Comparison of ENCODE assay signal across 9 cellular contexts in the genomic region with DNA sequence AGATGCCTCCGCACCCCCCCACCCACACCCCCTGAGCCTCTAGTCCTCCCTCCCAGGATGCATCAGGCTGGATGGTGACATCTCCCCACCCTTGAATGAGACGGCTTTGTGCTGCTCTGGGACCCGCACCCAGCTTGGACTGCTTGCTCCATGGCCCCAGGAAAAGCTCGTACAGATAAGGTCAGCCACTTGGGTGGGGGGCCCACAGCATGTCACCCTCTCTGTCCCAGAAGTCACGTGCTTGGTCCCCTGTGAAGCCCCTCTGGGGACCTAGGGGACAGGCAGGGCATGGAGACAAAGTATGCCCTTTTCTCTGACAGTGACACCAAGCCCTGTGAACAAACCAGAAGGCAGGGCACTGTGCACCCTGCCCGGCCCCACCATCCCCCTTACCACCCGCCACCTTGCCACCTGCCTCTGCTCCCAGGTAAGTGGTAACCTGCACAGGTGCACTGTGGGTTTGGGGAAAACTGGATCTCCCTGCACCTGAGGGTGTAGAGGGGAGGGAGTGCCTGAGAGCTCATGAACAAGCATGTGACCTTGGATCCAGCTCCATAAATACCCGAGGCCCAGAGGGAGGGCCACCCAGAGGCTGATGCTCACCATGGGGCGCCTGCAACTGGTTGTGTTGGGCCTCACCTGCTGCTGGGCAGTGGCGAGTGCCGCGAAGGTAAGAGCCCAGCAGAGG. TPM values are rescaled to one million over a fixed set of nuclear protein-coding genes. Genes with fewer than 3 reads are reported as not detected.
A peak's percentile ranks its signal among the peaks of the same experiment; 100 is the strongest.
DNase-seq lines count a peak whose midpoint lies in the region; ATAC-seq, FAIRE-seq and TF ChIP-seq lines count a peak whose summit lies in the region.
"Not testable (repeated sequence)": the region's sequence is repeated elsewhere in the genome, so short reads cannot be mapped to it uniquely, and the experiment has no call there.
"Had no signal": no experiment of that assay in that cellular context is flagged by ENCODE, and none has a peak within 500 bp of the region (broad histone marks: within the 10 kb centered on the region; RNA-seq: fewer than 3 reads in every experiment).

No MANE protein-coding gene starts in this region.

- WGBS in H1 (ENCODE audit: extremely low coverage in 1 of 2, insufficient coverage in 1 of 2, insufficient read length in 1 of 2, insufficient replicate concordance in 2 of 2, low coverage in 1 of 2, low lambda C conversion rate in 2 of 2, missing lambda C conversion rate in 1 of 2), 2 experiments = 92% methylated on average over 5 of the region's 12 CpGs; no CpG with 5 or more reads in 1 of the 2 experiments
- 58% methylated on average over 3 of the region's 12 CpGs for WGBS in HepG2 (ENCODE audit: low lambda C conversion rate)
- no CpG with 5 or more reads among the region's 12 CpGs for WGBS in trophoblast cell (ENCODE audit: extremely low coverage, insufficient coverage, insufficient read length)

- DNase-seq in COLO668 (lab: John Stamatoyannopoulos, UW; ENCODE audit: unreplicated experiment) (peak; percentile 12), NCI-H146 treated with DMSO at 0.1 percent for 48 hours (lab: John Stamatoyannopoulos, UW; ENCODE audit: unreplicated experiment) (peak; percentile 43), NCI-H774 (lab: John Stamatoyannopoulos, UW) (peak; percentile 46)
- DNase-seq in GM19239 (ENCODE audit: insufficient read length, low spot score); H1 (ENCODE audit: low read depth in 1 of 2, low spot score in 2 of 2); HepG2 (ENCODE audit: low spot score); trophoblast cell: not testable (repeated sequence)

- intact Hi-C loops in HepG2 (cut with micrococcal nuclease; ENCODE audit: unreplicated experiment) = not testable (repeated sequence)

- not testable (repeated sequence) for H3K27me3 ChIP-seq in H1 (replicated peaks in 1 of 4; ENCODE audit: control insufficient read depth in 3 of 4, extremely low read depth in 1 of 4, insufficient read depth in 3 of 4, low read length in 3 of 4); trophoblast cell (ENCODE audit: insufficient read depth, low read length)
- peaks cover 0 to 15% of the 10 kb centered on the region in 2 experiments; a peak in 1 of 5 replicates for H3K27me3 ChIP-seq in HepG2 (ENCODE audit: control insufficient read depth in 1 of 2, insufficient read depth in 2 of 2, low read length in 2 of 2)

- H4K91ac ChIP-seq in H1 (replicated peaks; ENCODE audit: insufficient read length, low read length) (peak overlapping the region; percentile 81), trophoblast cell (ENCODE audit: low read depth, low read length) (peak overlapping the region; percentile 11)

- not testable (repeated sequence) for H3K4me3 ChIP-seq in H1 (ENCODE audit: extremely low read depth in 1 of 4, insufficient read depth in 2 of 4, low read depth in 3 of 4, low read length in 4 of 4); HepG2 (replicated peaks in 1 of 3; ENCODE audit: insufficient read depth in 1 of 3, low read depth in 2 of 3, low read length in 3 of 3); trophoblast cell (ENCODE audit: low read depth, low read length)

- H4K20me1 ChIP-seq in H1 (replicated peaks in 1 of 2; ENCODE audit: control insufficient read depth in 1 of 2, insufficient read depth in 2 of 2, low read length in 2 of 2); HepG2 (ENCODE audit: insufficient read depth, low read length): not testable (repeated sequence)

- FAIRE-seq in GM19239 (lab: Jason Lieb, UNC) = peak; percentile 11
- not testable (repeated sequence) for FAIRE-seq in H1 (lab: Jason Lieb, UNC)
- FAIRE-seq in HepG2 (lab: Jason Lieb, UNC) = peak; percentile 76

- TF ChIP-seq CTCF in H1 (IDR thresholded peaks at IDR 0.05; ENCODE audit: control extremely low read depth in 1 of 3, insufficient read depth in 1 of 3, low read depth in 1 of 3, low read length in 3 of 3); HepG2 (CRISPR knock-in tag; IDR thresholded peaks at IDR 0.05): not testable (repeated sequence)

- H3K4me2 ChIP-seq in H1 (ENCODE audit: insufficient read depth in 1 of 2, low read depth in 2 of 2, low read length in 2 of 2); trophoblast cell (ENCODE audit: low read length): not testable (repeated sequence)
- peak overlapping the region; percentile 18; the same call in 1 of the 2 replicates for H3K4me2 ChIP-seq in HepG2 (ENCODE audit: low read depth, low read length)

- not testable (repeated sequence) for BruUV-seq in HepG2 (replicated peaks; lab: Mats Ljungman, UMichigan)

- H2AFZ ChIP-seq in H1 (ENCODE audit: low read length); HepG2 (ENCODE audit: low read length); trophoblast cell (ENCODE audit: insufficient read depth, low read length, poor library complexity): not testable (repeated sequence)

- in situ Hi-C loops in HepG2 (cut with HindIII; ENCODE audit: extremely low pct_ligation_motif_present, low pct_unique_long_range_greater_than_20kb) = not testable (repeated sequence)

- CTCF ChIA-PET in H1 (lab: Charles Lee; ENCODE audit: partially characterized antibody); HepG2 (lab: Yijun Ruan, JAX; ENCODE audit: low intra/inter-chr PET ratio, low total read pairs): not testable (repeated sequence)

- H3K4me1 ChIP-seq in H1 (replicated peaks in 1 of 4; ENCODE audit: control insufficient read depth in 3 of 4, insufficient read depth in 4 of 4, low read length in 3 of 4); trophoblast cell (ENCODE audit: control insufficient read depth in 1 of 2, insufficient read depth in 2 of 2, low read length in 2 of 2): not testable (repeated sequence)
- H3K4me1 ChIP-seq in HepG2 (ENCODE audit: insufficient read depth, low read length) = peaks cover 20% of the 10 kb centered on the region

- not testable (repeated sequence) for H3K14ac ChIP-seq in H1 (ENCODE audit: insufficient read length); trophoblast cell (ENCODE audit: low read length)

- H3K23me2 ChIP-seq in H1 (ENCODE audit: low read depth, low read length) = not testable (repeated sequence)

- not testable (repeated sequence) for H2BK5ac ChIP-seq in H1 (ENCODE audit: low read depth, low read length); trophoblast cell (ENCODE audit: low read depth, low read length, poor library complexity)

- H3K79me1 ChIP-seq in H1 (ENCODE audit: low read depth, low read length); trophoblast cell (ENCODE audit: low read length): not testable (repeated sequence)

- not testable (repeated sequence) for H3K18ac ChIP-seq in H1 (ENCODE audit: extremely low read depth, low read length); trophoblast cell (ENCODE audit: low read length)

- H2BK15ac ChIP-seq in H1 (ENCODE audit: low read length) = not testable (repeated sequence)

- not testable (repeated sequence) for H2BK120ac ChIP-seq in H1 (replicated peaks; ENCODE audit: low read depth, low read length); trophoblast cell (ENCODE audit: insufficient read depth, low read length, poor library complexity)

- H3K36me3 ChIP-seq in H1 (ENCODE audit: control insufficient read depth in 2 of 4, insufficient read depth in 4 of 4, low read length in 3 of 4); HepG2 (replicated peaks in 1 of 2; ENCODE audit: control insufficient read depth in 1 of 2, insufficient read depth in 2 of 2, low read length in 2 of 2); trophoblast cell (ENCODE audit: control insufficient read depth in 1 of 2, insufficient read depth in 2 of 2, low read length in 2 of 2): not testable (repeated sequence)

- not testable (repeated sequence) for H3K9ac ChIP-seq in H1 (replicated peaks in 1 of 4; ENCODE audit: extremely low read depth in 1 of 4, low read depth in 3 of 4, low read length in 3 of 4); HepG2 (ENCODE audit: insufficient read depth, low read depth, low read length); trophoblast cell (ENCODE audit: low read length)

- H3K23ac ChIP-seq in H1 (ENCODE audit: insufficient read length); trophoblast cell (ENCODE audit: low read length): not testable (repeated sequence)

- not testable (repeated sequence) for H3K79me2 ChIP-seq in H1 (ENCODE audit: control insufficient read depth in 1 of 2, insufficient read depth in 2 of 2, low read length in 2 of 2); HepG2 (ENCODE audit: insufficient read depth, low read length); trophoblast cell (ENCODE audit: control insufficient read depth, insufficient read depth, low read length, poor library complexity)

- not testable (repeated sequence) for TF ChIP-seq POLR2A in H1 (IDR thresholded peaks at IDR 0.05; ENCODE audit: control extremely low read depth in 1 of 2, low read depth in 2 of 2, low read length in 2 of 2); HepG2 (IDR thresholded peaks at IDR 0.05; ENCODE audit: insufficient read depth in 1 of 2, low read depth in 2 of 2, low read length in 2 of 2)

- not testable (repeated sequence) for TF ChIP-seq RAD21 in H1 (IDR thresholded peaks at IDR 0.05 in 1 of 2, conservative IDR thresholded peaks at IDR 0.05 in 1 of 2; ENCODE audit: low read depth in 2 of 2, low read length in 2 of 2); HepG2 (CRISPR knock-in tag; IDR thresholded peaks at IDR 0.05)

- not testable (repeated sequence) for H4K8ac ChIP-seq in H1 (ENCODE audit: extremely low read depth, insufficient read depth, low read length); trophoblast cell (ENCODE audit: low read depth, low read length)

- not testable (repeated sequence) for H3K27ac ChIP-seq in H1 (ENCODE audit: low read depth, low read length); HepG2 (ENCODE audit: extremely low read length, insufficient read depth, low read length); trophoblast cell (ENCODE audit: low read depth, low read length)

- peak; percentile 36 for ATAC-seq in HepG2

- not testable (repeated sequence) for H4K12ac ChIP-seq in trophoblast cell (ENCODE audit: low read depth, low read length)

- H4K5ac ChIP-seq in H1 (ENCODE audit: insufficient read length, low read depth, low read length) = not testable (repeated sequence)

- not testable (repeated sequence) for H2AK5ac ChIP-seq in H1 (ENCODE audit: low read depth, low read length); trophoblast cell (ENCODE audit: low read length)

- H2BK20ac ChIP-seq in H1 (ENCODE audit: low read length) = not testable (repeated sequence)

- H3K9me3 ChIP-seq in H1 (ENCODE audit: insufficient read depth in 2 of 2, low read depth in 1 of 2, low read length in 1 of 2); HepG2 (ENCODE audit: low read length); trophoblast cell (ENCODE audit: insufficient read depth, low read depth, low read length): not testable (repeated sequence)

- not testable (repeated sequence) for H3K56ac ChIP-seq in H1 (replicated peaks; ENCODE audit: insufficient read length, low read depth, low read length)

- POLR2A ChIA-PET in H1 (lab: Charles Lee; ENCODE audit: partially characterized antibody); HepG2 (lab: Yijun Ruan, JAX): not testable (repeated sequence)

- H2BK12ac ChIP-seq in H1 (ENCODE audit: low read depth, low read length) = 0 out of 2 replicates have a peak overlapping the region, but pooled peaks have one; percentile 39
- not testable (repeated sequence) for H2BK12ac ChIP-seq in trophoblast cell (ENCODE audit: low read length)

- not testable (repeated sequence) for TF ChIP-seq EP300 in H1 (IDR thresholded peaks at IDR 0.05; ENCODE audit: borderline replicate concordance in 1 of 2, low read depth in 2 of 2, low read length in 2 of 2); HepG2 (IDR thresholded peaks at IDR 0.05; ENCODE audit: low read depth in 2 of 2, low read length in 2 of 2); HepG2 (CRISPR knock-in tag; IDR thresholded peaks at IDR 0.05; ENCODE audit: borderline replicate concordance)

- H3K4ac ChIP-seq in H1 (replicated peaks; ENCODE audit: insufficient read length, low read depth, low read length) = peak overlapping the region; percentile 53
- not testable (repeated sequence) for H3K4ac ChIP-seq in trophoblast cell (ENCODE audit: low read depth, low read length)

RNA-seq across cellular contexts. Expression of a gene that starts 20.3 kb away (rescaled TPM):
- total RNA-seq in H1 (2021; fragmentation: NEBNext Ultra II Directional; extraction: Animal tissue kit (Norgen Biotek cat#: 25700)) = 2.5 and 3.4 TPM in 2 replicates
- polyA plus RNA-seq in H1 (2011; rRNA removed) (1.8 and 2.7 TPM in 2 replicates), HepG2 (2011; rRNA removed) (0.63 and 0.81 TPM in 2 replicates)
- polyA plus RNA-seq in H1 (2011; cell fraction: cytosol; rRNA removed) = 1.9 TPM
- 11.8 TPM for polyA plus RNA-seq in H1 (2011; cell fraction: nucleus; rRNA removed)
- polyA plus RNA-seq in H1 (2012, experiment 1 of 2) = 3.1 to 4.5 TPM (median 3.7 TPM) in 4 replicates
- polyA plus RNA-seq in H1 (2012, experiment 2 of 2) = 1.9 TPM
- polyA plus RNA-seq in H1 (2013, experiment 1 of 2) = 2.2 TPM
- 2.1 TPM for polyA plus RNA-seq in H1 (2013, experiment 2 of 2)
- 1.0 and 1.2 TPM in 2 replicates for polyA minus RNA-seq in H1 (2011; rRNA and poly(A)+ RNA removed)
- polyA minus RNA-seq in H1 (2011; cell fraction: cytosol; rRNA and poly(A)+ RNA removed) = not detected
- 1.3 TPM for polyA minus RNA-seq in H1 (2011; cell fraction: nucleus; rRNA and poly(A)+ RNA removed)
- 0.62 and 1.5 TPM in 2 replicates for total RNA-seq in HepG2 (2016; rRNA removed; fragmentation: Illumina TruSeq; extraction: Trizol)
- 0.35 and 0.40 TPM in 2 replicates for total RNA-seq in HepG2 (2016; cell fraction: cytosol; rRNA removed; fragmentation: Illumina TruSeq; extraction: Trizol; ENCODE audit: low read depth)
- 0.55 and 1.2 TPM in 2 replicates for total RNA-seq in HepG2 (2016; cell fraction: insoluble cytoplasmic fraction; rRNA removed; fragmentation: Illumina TruSeq; extraction: Trizol)
- 0.83 and 1.2 TPM in 2 replicates for total RNA-seq in HepG2 (2016; cell fraction: membrane; rRNA removed; fragmentation: Illumina TruSeq; extraction: Trizol)
- 1.6 and 1.7 TPM in 2 replicates for total RNA-seq in HepG2 (2016; cell fraction: nucleus; rRNA removed; fragmentation: Illumina TruSeq; extraction: Trizol)
- 0.19 and 0.34 TPM in 2 replicates for polyA plus RNA-seq in HepG2 (2011; cell fraction: cytosol; rRNA removed)
- 5.0 and 7.7 TPM in 2 replicates for polyA plus RNA-seq in HepG2 (2011; cell fraction: nucleus; rRNA removed)
- polyA plus RNA-seq in HepG2 (2012) = 1.2 and 1.6 TPM in 2 replicates
- 1.0 and 1.1 TPM in 2 replicates for polyA plus RNA-seq in HepG2 (2016; cell fraction: cytosol; fragmentation: Illumina TruSeq; extraction: Trizol; ENCODE audit: low read depth)
- 1.5 and 2.0 TPM in 2 replicates for polyA plus RNA-seq in HepG2 (2016; cell fraction: insoluble cytoplasmic fraction; fragmentation: Illumina TruSeq; extraction: Trizol; ENCODE audit: low read depth)
- polyA plus RNA-seq in HepG2 (2016; cell fraction: membrane; fragmentation: Illumina TruSeq; extraction: Trizol; ENCODE audit: low read depth) = 1.9 TPM in 2 replicates
- 7.7 and 8.2 TPM in 2 replicates for polyA plus RNA-seq in HepG2 (2016; cell fraction: nucleus; fragmentation: Illumina TruSeq; extraction: Trizol; ENCODE audit: insufficient read depth, low read depth)
- polyA minus RNA-seq in HepG2 (2011; rRNA and poly(A)+ RNA removed; ENCODE audit: low replicate concordance) = 0.70 TPM in 1 of 2 replicates, not detected in the other
- not detected in 2 replicates for polyA minus RNA-seq in HepG2 (2011; cell fraction: cytosol; rRNA and poly(A)+ RNA removed)
- 0.50 and 1.2 TPM in 2 replicates for polyA minus RNA-seq in HepG2 (2011; cell fraction: nucleus; rRNA and poly(A)+ RNA removed)
- 1.3 and 1.6 TPM in 2 replicates for polyA plus RNA-seq in trophoblast cell (2013)
- total RNA-seq: SK-MEL-5 had no signal
- polyA plus RNA-seq: GM23248 had no signal

RNA-seq across cellular contexts. Expression of a gene that starts 38.9 kb away (rescaled TPM):
- 11.2 and 14.5 TPM in 2 replicates for total RNA-seq in H1 (2021; fragmentation: NEBNext Ultra II Directional; extraction: Animal tissue kit (Norgen Biotek cat#: 25700))
- polyA plus RNA-seq in H1 (2011; rRNA removed) = 25.5 and 29.3 TPM in 2 replicates
- 25.4 TPM for polyA plus RNA-seq in H1 (2011; cell fraction: cytosol; rRNA removed)
- polyA plus RNA-seq in H1 (2011; cell fraction: nucleus; rRNA removed) = 97.4 TPM
- polyA plus RNA-seq in H1 (2012, experiment 1 of 2) = 10.5 to 21.5 TPM (median 17.2 TPM) in 4 replicates
- 11.7 TPM for polyA plus RNA-seq in H1 (2012, experiment 2 of 2)
- 11.4 TPM for polyA plus RNA-seq in H1 (2013, experiment 1 of 2)
- 9.4 TPM for polyA plus RNA-seq in H1 (2013, experiment 2 of 2)
- 12.6 and 14.4 TPM in 2 replicates for polyA minus RNA-seq in H1 (2011; rRNA and poly(A)+ RNA removed)
- polyA minus RNA-seq in H1 (2011; cell fraction: cytosol; rRNA and poly(A)+ RNA removed) = 11.3 TPM
- polyA minus RNA-seq in H1 (2011; cell fraction: nucleus; rRNA and poly(A)+ RNA removed) = 19.7 TPM
- 8.8 and 12.9 TPM in 2 replicates for total RNA-seq in HepG2 (2016; rRNA removed; fragmentation: Illumina TruSeq; extraction: Trizol)
- total RNA-seq in HepG2 (2016; cell fraction: cytosol; rRNA removed; fragmentation: Illumina TruSeq; extraction: Trizol; ENCODE audit: low read depth) = 4.2 and 5.7 TPM in 2 replicates
- total RNA-seq in HepG2 (2016; cell fraction: insoluble cytoplasmic fraction; rRNA removed; fragmentation: Illumina TruSeq; extraction: Trizol) = 7.3 and 12.1 TPM in 2 replicates
- 15.5 and 15.7 TPM in 2 replicates for total RNA-seq in HepG2 (2016; cell fraction: membrane; rRNA removed; fragmentation: Illumina TruSeq; extraction: Trizol)
- total RNA-seq in HepG2 (2016; cell fraction: nucleus; rRNA removed; fragmentation: Illumina TruSeq; extraction: Trizol) = 10.4 and 11.0 TPM in 2 replicates
- polyA plus RNA-seq in HepG2 (2011; rRNA removed) = 25.5 and 28.8 TPM in 2 replicates
- 14.9 and 17.8 TPM in 2 replicates for polyA plus RNA-seq in HepG2 (2011; cell fraction: cytosol; rRNA removed)
- 104 and 131 TPM in 2 replicates for polyA plus RNA-seq in HepG2 (2011; cell fraction: nucleus; rRNA removed)
- polyA plus RNA-seq in HepG2 (2012) = 12.0 and 15.7 TPM in 2 replicates
- polyA plus RNA-seq in HepG2 (2016; cell fraction: cytosol; fragmentation: Illumina TruSeq; extraction: Trizol; ENCODE audit: low read depth) = 4.1 and 4.2 TPM in 2 replicates
- 8.9 and 12.0 TPM in 2 replicates for polyA plus RNA-seq in HepG2 (2016; cell fraction: insoluble cytoplasmic fraction; fragmentation: Illumina TruSeq; extraction: Trizol; ENCODE audit: low read depth)
- 11.6 and 12.4 TPM in 2 replicates for polyA plus RNA-seq in HepG2 (2016; cell fraction: membrane; fragmentation: Illumina TruSeq; extraction: Trizol; ENCODE audit: low read depth)
- 28.7 and 31.3 TPM in 2 replicates for polyA plus RNA-seq in HepG2 (2016; cell fraction: nucleus; fragmentation: Illumina TruSeq; extraction: Trizol; ENCODE audit: insufficient read depth, low read depth)
- 20.8 and 24.6 TPM in 2 replicates for polyA minus RNA-seq in HepG2 (2011; rRNA and poly(A)+ RNA removed; ENCODE audit: low replicate concordance)
- polyA minus RNA-seq in HepG2 (2011; cell fraction: cytosol; rRNA and poly(A)+ RNA removed) = 4.8 and 5.6 TPM in 2 replicates
- polyA minus RNA-seq in HepG2 (2011; cell fraction: nucleus; rRNA and poly(A)+ RNA removed) = 17.0 and 17.4 TPM in 2 replicates
- 39.2 and 39.5 TPM in 2 replicates for polyA plus RNA-seq in trophoblast cell (2013)

RNA-seq across cellular contexts. Expression of a gene that starts 51.3 kb away (rescaled TPM):
- 87.1 and 89.4 TPM in 2 replicates for total RNA-seq in H1 (2021; fragmentation: NEBNext Ultra II Directional; extraction: Animal tissue kit (Norgen Biotek cat#: 25700))
- polyA plus RNA-seq in H1 (2011; rRNA removed) = 78.7 and 104 TPM in 2 replicates
- polyA plus RNA-seq in H1 (2011; cell fraction: cytosol; rRNA removed) = 96.0 TPM
- polyA plus RNA-seq in H1 (2011; cell fraction: nucleus; rRNA removed) = 171 TPM
- 72.1 to 92.5 TPM (median 89.8 TPM) in 4 replicates for polyA plus RNA-seq in H1 (2012, experiment 1 of 2)
- 73.5 TPM for polyA plus RNA-seq in H1 (2012, experiment 2 of 2)
- polyA plus RNA-seq in H1 (2013, experiment 1 of 2) = 50.2 TPM
- 50.0 TPM for polyA plus RNA-seq in H1 (2013, experiment 2 of 2)
- polyA minus RNA-seq in H1 (2011; rRNA and poly(A)+ RNA removed) = 70.6 and 79.9 TPM in 2 replicates
- 53.6 TPM for polyA minus RNA-seq in H1 (2011; cell fraction: cytosol; rRNA and poly(A)+ RNA removed)
- polyA minus RNA-seq in H1 (2011; cell fraction: nucleus; rRNA and poly(A)+ RNA removed) = 61.2 TPM
- 43.4 and 66.9 TPM in 2 replicates for total RNA-seq in HepG2 (2016; rRNA removed; fragmentation: Illumina TruSeq; extraction: Trizol)
- 11.7 and 12.3 TPM in 2 replicates for total RNA-seq in HepG2 (2016; cell fraction: cytosol; rRNA removed; fragmentation: Illumina TruSeq; extraction: Trizol; ENCODE audit: low read depth)
- 37.9 and 65.5 TPM in 2 replicates for total RNA-seq in HepG2 (2016; cell fraction: insoluble cytoplasmic fraction; rRNA removed; fragmentation: Illumina TruSeq; extraction: Trizol)
- total RNA-seq in HepG2 (2016; cell fraction: membrane; rRNA removed; fragmentation: Illumina TruSeq; extraction: Trizol) = 20.2 and 20.6 TPM in 2 replicates
- 76.0 and 76.7 TPM in 2 replicates for total RNA-seq in HepG2 (2016; cell fraction: nucleus; rRNA removed; fragmentation: Illumina TruSeq; extraction: Trizol)
- 92.6 and 110 TPM in 2 replicates for polyA plus RNA-seq in HepG2 (2011; rRNA removed)
- 46.1 and 57.8 TPM in 2 replicates for polyA plus RNA-seq in HepG2 (2011; cell fraction: cytosol; rRNA removed)
- polyA plus RNA-seq in HepG2 (2011; cell fraction: nucleus; rRNA removed) = 477 and 487 TPM in 2 replicates
- 45.0 and 56.0 TPM in 2 replicates for polyA plus RNA-seq in HepG2 (2012)
- 5.5 and 5.8 TPM in 2 replicates for polyA plus RNA-seq in HepG2 (2016; cell fraction: cytosol; fragmentation: Illumina TruSeq; extraction: Trizol; ENCODE audit: low read depth)
- 45.6 and 51.5 TPM in 2 replicates for polyA plus RNA-seq in HepG2 (2016; cell fraction: insoluble cytoplasmic fraction; fragmentation: Illumina TruSeq; extraction: Trizol; ENCODE audit: low read depth)
- polyA plus RNA-seq in HepG2 (2016; cell fraction: membrane; fragmentation: Illumina TruSeq; extraction: Trizol; ENCODE audit: low read depth) = 13.2 and 13.8 TPM in 2 replicates
- 196 and 212 TPM in 2 replicates for polyA plus RNA-seq in HepG2 (2016; cell fraction: nucleus; fragmentation: Illumina TruSeq; extraction: Trizol; ENCODE audit: insufficient read depth, low read depth)
- 27.9 and 79.3 TPM in 2 replicates for polyA minus RNA-seq in HepG2 (2011; rRNA and poly(A)+ RNA removed; ENCODE audit: low replicate concordance)
- polyA minus RNA-seq in HepG2 (2011; cell fraction: cytosol; rRNA and poly(A)+ RNA removed) = 24.3 and 26.7 TPM in 2 replicates
- polyA minus RNA-seq in HepG2 (2011; cell fraction: nucleus; rRNA and poly(A)+ RNA removed) = 98.5 and 99.1 TPM in 2 replicates
- 48.5 and 48.9 TPM in 2 replicates for polyA plus RNA-seq in trophoblast cell (2013)
